9 cellular contexts compared by ENCODE assay signal in the genomic region with DNA sequence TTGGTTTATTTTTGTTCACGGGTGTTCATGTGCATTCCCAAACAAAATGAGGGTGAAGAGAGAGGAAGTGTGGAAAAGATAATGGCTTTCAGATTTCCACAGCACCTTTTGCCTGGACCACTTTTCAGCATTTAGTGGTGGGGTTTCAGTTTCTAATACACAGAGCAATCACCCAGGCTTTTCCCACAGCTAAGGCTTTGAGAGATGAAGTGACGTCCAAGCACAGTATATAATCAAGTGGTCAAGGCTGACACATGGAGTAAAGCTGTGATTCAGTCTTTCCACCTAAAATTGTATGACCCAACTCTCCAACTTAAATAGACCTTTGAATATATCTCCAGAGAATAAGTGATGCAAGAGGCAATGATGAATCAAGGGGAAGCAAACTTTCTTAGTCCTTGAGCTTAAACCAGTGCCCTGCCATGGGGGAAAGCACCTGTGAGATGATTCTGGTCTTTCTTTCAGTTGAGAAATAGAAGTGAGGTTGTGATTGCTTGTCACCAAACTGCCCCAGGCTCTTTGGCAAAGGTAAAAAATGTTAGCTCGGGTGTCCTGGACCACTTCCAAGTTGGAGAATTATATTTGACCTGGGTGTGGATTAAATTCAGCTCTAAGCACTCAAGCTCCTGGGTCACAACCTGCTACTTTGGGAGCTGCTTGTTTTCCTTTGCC. TPM values are rescaled to one million over a fixed set of nuclear protein-coding genes. Genes with fewer than 3 reads are reported as not detected.
DNase-seq lines count a peak whose midpoint lies in the region; ATAC-seq, FAIRE-seq and TF ChIP-seq lines count a peak whose summit lies in the region.
"Had no signal": no experiment of that assay in that cellular context is flagged by ENCODE, and none has a peak within 500 bp of the region (broad histone marks: within the 10 kb centered on the region; RNA-seq: fewer than 3 reads in every experiment).

No MANE protein-coding gene starts in this region.

- H3K4me3 ChIP-seq in cardiac fibroblast (replicated peaks in 1 of 2; ENCODE audit: low read depth in 2 of 2, low read length in 2 of 2) (no peak overlapping the region), pancreas (no peak overlapping the region)

- peak overlapping the region; percentile 49 for H3K27ac Mint-ChIP-seq in stimulated activated memory B cell treated with anti-CD40 and anti-IgM and Interleukin-4, amounts not matched to agents 10 μg/mL and 1 μg/mL and 100 μg/mL, for 72 hours

- H3K27me3 Mint-ChIP-seq in stimulated activated memory B cell treated with anti-CD40 and anti-IgM and Interleukin-4, amounts not matched to agents 10 μg/mL and 1 μg/mL and 100 μg/mL, for 72 hours = peaks cover 34% of the 10 kb centered on the region

- H3K36me3 Mint-ChIP-seq in stimulated activated memory B cell treated with anti-CD40 and anti-IgM and Interleukin-4, amounts not matched to agents 10 μg/mL and 1 μg/mL and 100 μg/mL, for 72 hours = no peaks in the 10 kb centered on the region

- FAIRE-seq in pancreas (lab: Jason Lieb, UNC) = no peak

- WGBS in pancreas, 2 donors = 36 to 39% methylated on average over 3 of the region's 3 CpGs

- TF ChIP-seq CTCF in cardiac fibroblast (IDR thresholded peaks at IDR 0.05; ENCODE audit: low read depth, low read length) = no peak
- no peak for TF ChIP-seq CTCF in pancreas (IDR thresholded peaks at IDR 0.05)

- intact Hi-C loops in pancreas (cut with DNase I) = no loop called here

- H3K9me3 Mint-ChIP-seq in stimulated activated memory B cell treated with anti-CD40 and anti-IgM and Interleukin-4, amounts not matched to agents 10 μg/mL and 1 μg/mL and 100 μg/mL, for 72 hours = no peaks in the 10 kb centered on the region

- H3K9me3 ChIP-seq in pancreas = no peaks in the 10 kb centered on the region

- H3K27me3 ChIP-seq in pancreas = peaks cover 0 to 11% (median 5%) of the 10 kb centered on the region in 4 donors

- H3K27ac ChIP-seq in pancreas = no peak overlapping the region

- peaks cover 0 to 9% (median 5%) of the 10 kb centered on the region in 3 donors for H3K4me1 ChIP-seq in pancreas

- H3K4me3 Mint-ChIP-seq in stimulated activated memory B cell treated with anti-CD40 and anti-IgM and Interleukin-4, amounts not matched to agents 10 μg/mL and 1 μg/mL and 100 μg/mL, for 72 hours = no peak overlapping the region

- no peaks in the 10 kb centered on the region for H3K36me3 ChIP-seq in pancreas

- DNase-seq in NOMO-1 treated with DMSO at 0.1 percent for 48 hours (lab: John Stamatoyannopoulos, UW; ENCODE audit: unreplicated experiment) (peak; percentile 67), NOMO-1 treated with dmso at 0.1 percent for 144 hours (lab: John Stamatoyannopoulos, UW; ENCODE audit: unreplicated experiment) (no peak), NCI-H2029 treated with DMSO at 0.1 percent for 48 hours (lab: John Stamatoyannopoulos, UW) (peak; percentile 95), cardiac fibroblast (ENCODE audit: low read depth in 2 of 2) (peak; percentile 74 to 98), pancreas (no peak)
- DNase-seq: activated naive CD4-positive, alpha-beta T cell treated with Interleukin-2 at 50 U/mL for 16 hours had no signal

- peaks cover 32% of the 10 kb centered on the region for H3K4me1 Mint-ChIP-seq in stimulated activated memory B cell treated with anti-CD40 and anti-IgM and Interleukin-4, amounts not matched to agents 10 μg/mL and 1 μg/mL and 100 μg/mL, for 72 hours

- peak; percentile 32 for ATAC-seq in stimulated activated memory B cell treated with anti-CD40 and anti-IgM and Interleukin-4, amounts not matched to agents 10 μg/mL and 1 μg/mL and 100 μg/mL, for 72 hours
- ATAC-seq in pancreas (no peak), HG03571 (IDR thresholded peaks at IDR 0.05; ENCODE audit: unreplicated experiment) (no peak), HG02759 (IDR thresholded peaks at IDR 0.05; ENCODE audit: unreplicated experiment) (no peak)

RNA-seq across cellular contexts. Expression of gene PIK3R3, which starts 2.4 kb away (rescaled TPM):
- 1 to 10 TPM; 1.2 to 4.9 (median 4.1) TPM for total RNA-seq in pancreas
- 1 to 10 TPM; 1.7 to 4.5 TPM for polyA plus RNA-seq in pancreas

RNA-seq across cellular contexts. Expression of gene TSPAN1, which starts 40.1 kb away (rescaled TPM):
- total RNA-seq in pancreas = 1 to 10 TPM; 2.1 to 10.0 (median 6.4) TPM
- 10 to 100 TPM in 1 of 2 donors, 1 to 10 TPM in 1; 4.1 to 12.4 TPM for polyA plus RNA-seq in pancreas

RNA-seq across cellular contexts. Expression of gene P3R3URF, which starts 41.5 kb away (rescaled TPM):
- not detected for total RNA-seq in pancreas
- polyA plus RNA-seq in pancreas = not detected

Comparison
In these comparisons a context has a peak if more than half of its experiments do, and no peak if none do; other contexts are left out.
1. DNase-seq: peak in NOMO-1 treated with DMSO at 0.1 percent for 48 hours (single experiment), NCI-H2029 treated with DMSO at 0.1 percent for 48 hours (single experiment) and cardiac fibroblast (2 of 2); none in NOMO-1 treated with dmso at 0.1 percent for 144 hours (single experiment) and pancreas (0 of 6).